ENCODE assay signal across 33 cellular contexts in genomic region chr11:129453293-129453721, GRCh38.
A peak's percentile ranks its signal among the peaks of the same experiment; 100 is the strongest.
DNase-seq lines count a peak whose midpoint lies in the region; ATAC-seq, FAIRE-seq and TF ChIP-seq lines count a peak whose summit lies in the region.
"Had no signal": no experiment of that assay in that cellular context is flagged by ENCODE, and none has a peak within 500 bp of the region (broad histone marks: within the 10 kb centered on the region; RNA-seq: fewer than 3 reads in every experiment).

No MANE protein-coding gene starts in this region.

- H3K4me3 Mint-ChIP-seq in T-helper 17 cell, result no peak overlapping the region
- H3K4me3 Mint-ChIP-seq: activated CD8-positive, alpha-beta memory T cell treated with anti-CD3 and anti-CD28 coated beads, Interleukin-2, amount 10 ng/mL, durations not matched to agents 7 days and 5 days; activated T-cell treated with anti-CD3 and anti-CD28 coated beads, Interleukin-2, amount 50 U/mL, for 72 hours had no signal

- intact Hi-C loops in esophagus squamous epithelium (cut with DNase I) (no loop called here), pancreas (cut with DNase I) (no loop called here)

- ATAC-seq in pancreas, result peak; percentile 74 to 87 (median 81)
- ATAC-seq in T-helper 17 cell, result no peak
- ATAC-seq: activated CD8-positive, alpha-beta memory T cell treated with anti-CD3 and anti-CD28 coated beads, Interleukin-2, amount 10 ng/mL, durations not matched to agents 7 days and 5 days; activated T-cell treated with anti-CD3 and anti-CD28 coated beads, Interleukin-2, amount 50 U/mL, for 72 hours; heart right ventricle; K562; left cardiac atrium; psoas muscle had no signal

- no peak for TF ChIP-seq POLR2A in esophagus squamous epithelium (IDR thresholded peaks at IDR 0.05)

- H3K36me3 Mint-ChIP-seq in T-helper 17 cell (ENCODE audit: low read depth), result no peaks in the 10 kb centered on the region
- H3K36me3 Mint-ChIP-seq: activated CD8-positive, alpha-beta memory T cell treated with anti-CD3 and anti-CD28 coated beads, Interleukin-2, amount 10 ng/mL, durations not matched to agents 7 days and 5 days had no signal

- H3K36me3 ChIP-seq in esophagus squamous epithelium (peaks cover 0 to 52% (median 0%) of the 10 kb centered on the region in 3 donors), pancreas (no peaks in the 10 kb centered on the region)
- H3K36me3 ChIP-seq: BE2C, brain microvascular endothelial cell, heart right ventricle, MG63, thoracic aorta had no signal

- WGBS in esophagus squamous epithelium, 2 donors, result 18% methylated on average over 6 of the region's 6 CpGs
- WGBS in pancreas, 2 donors, result 28 to 31% methylated on average over 6 of the region's 6 CpGs

- DNase-seq in ELF-1 (ENCODE audit: low read depth, low spot score), result peak; percentile 67
- DNase-seq in NCI-H1105 (lab: John Stamatoyannopoulos, UW), result peak; percentile 47
- no peak for DNase-seq in esophagus squamous epithelium (lab: John Stamatoyannopoulos, UW)
- DNase-seq in pancreas, result peak in 4 of 6 donors; percentile 37 to 75 (median 58)
- DNase-seq in SKM-1 treated with dmso at 0.1 percent for 144 hours (lab: John Stamatoyannopoulos, UW; ENCODE audit: unreplicated experiment), result no peak
- DNase-seq in T-helper 17 cell, result no peak
- DNase-seq in stimulated activated CD4-positive, alpha-beta T cell treated with anti-CD3 and anti-CD28 coated beads, Interleukin-4, amount 100 ng/mL, for 1 hour, result no peak
- DNase-seq: activated CD4-positive, CD25-positive, alpha-beta regulatory T cell; activated CD8-positive, alpha-beta memory T cell treated with anti-CD3 and anti-CD28 coated beads, Interleukin-2, amount 10 ng/mL, durations not matched to agents 7 days and 5 days; activated naive CD4-positive, alpha-beta T cell treated with Interleukin-2 at 50 U/mL for 16 hours; activated T-cell treated with anti-CD3 and anti-CD28 coated beads, Interleukin-2, amount 50 U/mL, for 72 hours; BE2C; brain microvascular endothelial cell; DMS53; effector CD8-positive, alpha-beta T cell; foreskin fibroblast; HCEC 1CT; heart right ventricle; left cardiac atrium; mammary epithelial cell; MG63; NCI-H1436; NCI-H2081 treated with DMSO at 0.1 percent for 48 hours; NCI-H510A; Peyer's patch; psoas muscle; SHP77 treated with DMSO at 0.1 percent for 48 hours; stimulated activated CD4-positive, alpha-beta T cell treated with anti-CD3 and anti-CD28 coated beads, Interleukin-15, amount 100 ng/mL, for 24 hours; stimulated activated naive CD4-positive, alpha-beta T cell; T-helper 9 cell had no signal

- TF ChIP-seq CTCF in esophagus squamous epithelium (IDR thresholded peaks at IDR 0.05) (no peak), pancreas (IDR thresholded peaks at IDR 0.05) (no peak)

- H3K4me3 ChIP-seq in esophagus squamous epithelium (no peak overlapping the region), pancreas (no peak overlapping the region)
- H3K4me3 ChIP-seq: heart right ventricle, K562, MG63, Peyer's patch, psoas muscle, thoracic aorta had no signal

- H3K27me3 ChIP-seq in esophagus squamous epithelium, result no peaks in the 10 kb centered on the region
- no peaks in the 10 kb centered on the region for H3K27me3 ChIP-seq in pancreas
- H3K27me3 ChIP-seq: BE2C, brain microvascular endothelial cell, MG63, Peyer's patch had no signal

- no peak overlapping the region for H3K27ac Mint-ChIP-seq in T-helper 17 cell
- H3K27ac Mint-ChIP-seq: activated CD8-positive, alpha-beta memory T cell treated with anti-CD3 and anti-CD28 coated beads, Interleukin-2, amount 10 ng/mL, durations not matched to agents 7 days and 5 days; activated T-cell treated with anti-CD3 and anti-CD28 coated beads, Interleukin-2, amount 50 U/mL, for 72 hours had no signal

- H3K4me1 ChIP-seq in esophagus squamous epithelium (peaks cover 0 to 74% (median 17%) of the 10 kb centered on the region in 3 donors), pancreas (no peaks in the 10 kb centered on the region)
- H3K4me1 ChIP-seq: BE2C, heart right ventricle, psoas muscle had no signal

- H3K9me3 ChIP-seq in esophagus squamous epithelium (no peaks in the 10 kb centered on the region), pancreas (no peaks in the 10 kb centered on the region), T-helper 17 cell (ENCODE audit: control insufficient read depth, low read length, poor library complexity, severe bottlenecking) (no peaks in the 10 kb centered on the region)
- H3K9me3 ChIP-seq: BE2C, MG63, Peyer's patch, psoas muscle, thoracic aorta had no signal

- FAIRE-seq in pancreas (lab: Jason Lieb, UNC), result no peak
- FAIRE-seq: G401.6, K562 had no signal

- H3K4me1 Mint-ChIP-seq in T-helper 17 cell, result no peaks in the 10 kb centered on the region
- H3K4me1 Mint-ChIP-seq: activated CD8-positive, alpha-beta memory T cell treated with anti-CD3 and anti-CD28 coated beads, Interleukin-2, amount 10 ng/mL, durations not matched to agents 7 days and 5 days had no signal

- H3K27me3 Mint-ChIP-seq in T-helper 17 cell, result peaks cover 8% of the 10 kb centered on the region

- H3K27ac ChIP-seq in esophagus squamous epithelium (peak overlapping the region in 3 of 4 donors; percentile 28 to 79 (median 48)), pancreas (peak overlapping the region in 3 of 4 donors; percentile 16 to 72 (median 67))
- H3K27ac ChIP-seq: brain microvascular endothelial cell, heart right ventricle, Peyer's patch, psoas muscle, thoracic aorta had no signal

Comparison
In these comparisons a context has a peak if more than half of its experiments do, and no peak if none do; other contexts are left out.
1. DNase-seq: peak in ELF-1 (single experiment), NCI-H1105 (single experiment) and pancreas (4 of 6); none in esophagus squamous epithelium (single experiment), SKM-1 treated with dmso at 0.1 percent for 144 hours (single experiment), T-helper 17 cell (0 of 3) and stimulated activated CD4-positive, alpha-beta T cell treated with anti-CD3 and anti-CD28 coated beads, Interleukin-4, amount 100 ng/mL, for 1 hour (single experiment).